Comparison of ENCODE assay signal across 19 cellular contexts in the genomic region with DNA sequence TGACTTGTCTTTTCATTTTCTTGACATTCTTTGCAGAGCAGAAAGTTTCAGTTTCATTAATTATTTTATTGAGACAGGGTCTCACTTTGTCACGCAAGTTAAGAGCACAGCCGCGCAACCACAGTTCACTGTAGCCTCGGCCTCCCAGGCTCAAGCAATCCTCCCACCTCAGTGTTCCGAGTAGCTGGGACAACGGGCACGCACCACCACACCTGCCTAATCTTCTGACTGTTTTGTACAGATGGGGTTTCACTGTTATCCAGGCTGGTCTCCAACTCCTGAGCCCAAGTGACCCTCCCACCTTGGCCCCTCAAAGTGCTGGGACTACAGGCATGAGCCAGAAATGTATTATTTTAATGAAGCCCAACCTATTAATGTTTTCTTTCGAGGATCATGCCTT. TPM values are rescaled to one million over a fixed set of nuclear protein-coding genes. Genes with fewer than 3 reads are reported as not detected.
"Had no signal": no experiment of that assay in that cellular context is flagged by ENCODE, and none has a peak within 500 bp of the region (broad histone marks: within the 10 kb centered on the region; RNA-seq: fewer than 3 reads in every experiment).

No MANE protein-coding gene starts in this region.

- H3K27me3 Mint-ChIP-seq: activated naive CD8-positive, alpha-beta T cell treated with anti-CD3 and anti-CD28 coated beads, Interleukin-2, amount 10 ng/mL, durations not matched to agents 7 days and 5 days had no signal

- DNase-seq: activated CD4-positive, alpha-beta T cell treated with anti-CD3 and anti-CD28 coated beads, Interleukin-2, amount 50 U/mL, for 48 hours; activated gamma-delta T cell treated with Interleukin-2 at 50 U/mL for 16 hours; activated naive CD8-positive, alpha-beta T cell treated with anti-CD3 and anti-CD28 coated beads, Interleukin-2, amount 10 ng/mL, durations not matched to agents 7 days and 5 days; activated T-cell treated with anti-CD3 and anti-CD28 coated beads, Interleukin-2, amount 50 U/mL, for 48 hours; effector memory CD4-positive, alpha-beta T cell; hypothalamus; kidney glomerular epithelial cell; natural killer cell; stimulated activated CD4-positive, alpha-beta T cell treated with anti-CD3 and anti-CD28 coated beads, Interleukin-12 subunit alpha, Interleukin-12 subunit beta, amount 100 ng/mL, for 4 hours; stimulated activated naive CD4-positive, alpha-beta T cell had no signal

- H3K4me1 Mint-ChIP-seq: natural killer cell had no signal

- H3K27me3 ChIP-seq: ascending aorta, cardiac muscle cell, vagina had no signal

- H3K9me3 Mint-ChIP-seq: activated naive CD8-positive, alpha-beta T cell treated with anti-CD3 and anti-CD28 coated beads, Interleukin-2, amount 10 ng/mL, durations not matched to agents 7 days and 5 days; natural killer cell; T-helper 1 cell treated with Interleukin-12 subunit alpha and Interleukin-12 subunit beta and Interleukin-4 antibody, amounts not matched to agents 30 μg/mL and 1 μg/mL, for 36 hours had no signal

- H3K36me3 ChIP-seq: cardiac muscle cell had no signal

- H3K36me3 Mint-ChIP-seq: activated naive CD8-positive, alpha-beta T cell treated with anti-CD3 and anti-CD28 coated beads, Interleukin-2, amount 10 ng/mL, durations not matched to agents 7 days and 5 days; natural killer cell had no signal

- ATAC-seq: activated CD4-positive, CD25-positive, alpha-beta regulatory T cell treated with anti-CD3 and anti-CD28 coated beads, Interleukin-2, amount 50 U/mL, for 24 hours; mucosa of descending colon; natural killer cell had no signal

- H3K27ac Mint-ChIP-seq: activated naive CD8-positive, alpha-beta T cell treated with anti-CD3 and anti-CD28 coated beads, Interleukin-2, amount 10 ng/mL, durations not matched to agents 7 days and 5 days; natural killer cell; T-helper 1 cell treated with Interleukin-12 subunit alpha and Interleukin-12 subunit beta and Interleukin-4 antibody, amounts not matched to agents 30 μg/mL and 1 μg/mL, for 36 hours had no signal

- H3K9me3 ChIP-seq: ascending aorta, mucosa of descending colon, vagina had no signal

- H3K4me3 ChIP-seq: ascending aorta, cardiac muscle cell, coronary artery, mucosa of descending colon, vagina had no signal

- H3K4me3 Mint-ChIP-seq: activated naive CD8-positive, alpha-beta T cell treated with anti-CD3 and anti-CD28 coated beads, Interleukin-2, amount 10 ng/mL, durations not matched to agents 7 days and 5 days; natural killer cell; T-helper 1 cell treated with Interleukin-12 subunit alpha and Interleukin-12 subunit beta and Interleukin-4 antibody, amounts not matched to agents 30 μg/mL and 1 μg/mL, for 36 hours had no signal

RNA-seq across cellular contexts. Expression of gene FTCD, which starts 31.9 kb away (rescaled TPM):
- total RNA-seq: lung microvascular endothelial cell, pulmonary artery endothelial cell, vagina had no signal
